Comparison of ENCODE assay signal across 7 cellular contexts in the genomic region with DNA sequence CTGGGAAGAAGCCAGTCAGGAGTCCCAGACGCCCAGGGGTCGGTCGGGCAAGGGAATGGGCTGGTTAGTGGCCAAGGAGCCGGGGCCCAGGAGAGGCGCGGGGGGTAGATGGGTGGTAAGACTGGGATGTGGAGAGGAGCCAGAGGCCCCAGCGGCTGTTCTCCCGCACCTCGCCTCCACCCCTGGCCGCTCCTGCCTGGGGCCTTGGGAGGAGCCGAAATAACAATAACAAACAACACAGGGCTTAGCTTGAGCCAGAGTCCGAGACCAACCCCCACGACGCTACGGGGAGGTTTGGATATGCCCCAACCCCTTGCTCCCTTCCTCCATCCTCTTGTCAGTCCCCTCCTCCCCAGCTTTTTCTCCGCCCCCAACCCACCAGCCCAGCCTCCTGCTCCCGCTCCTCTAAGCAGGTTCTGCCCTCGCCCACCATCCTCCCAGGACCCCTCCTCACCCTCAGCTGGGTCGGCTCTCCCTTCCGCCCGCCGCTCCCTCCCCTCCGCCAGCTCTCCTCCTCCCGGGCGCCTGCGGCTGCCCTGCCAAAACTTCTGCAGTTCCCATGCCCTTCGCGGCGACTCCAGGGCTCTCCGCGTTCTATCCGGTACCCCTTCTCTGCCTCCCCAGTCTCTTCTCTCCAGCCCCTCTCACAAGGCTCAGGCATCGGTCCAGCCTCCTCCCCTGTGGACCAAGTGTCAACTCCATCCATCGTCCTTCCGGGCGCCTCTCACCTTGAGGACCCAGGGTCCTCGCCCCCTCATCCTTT. TPM values are rescaled to one million over a fixed set of nuclear protein-coding genes. Genes with fewer than 3 reads are reported as not detected.
A peak's percentile ranks its signal among the peaks of the same experiment; 100 is the strongest.
DNase-seq lines count a peak whose midpoint lies in the region; ATAC-seq and TF ChIP-seq lines count a peak whose summit lies in the region.

No MANE protein-coding gene starts in this region.

- TF ChIP-seq CTCF in GM23338 (conservative IDR thresholded peaks at IDR 0.05; ENCODE audit: low read depth in 2 of 2) (no peak), glutamatergic neuron (IDR thresholded peaks at IDR 0.05; ENCODE audit: partially characterized antibody, unreplicated experiment) (no peak), prostate gland (IDR thresholded peaks at IDR 0.05) (peak in 1 of 4 experiments; percentile 8)

- H4K20me1 ChIP-seq in GM23338 (replicated peaks; ENCODE audit: insufficient read depth), result peaks cover 6% of the 10 kb centered on the region; the same call in 1 of the 2 replicates

- H3K36me3 Mint-ChIP-seq in GM23338 (ENCODE audit: low read depth) (peaks cover 4% of the 10 kb centered on the region; the same call in 1 of the 3 replicates), glutamatergic neuron (ENCODE audit: unreplicated experiment) (peaks cover 22% of the 10 kb centered on the region)

- TF ChIP-seq POLR2A in prostate gland (IDR thresholded peaks at IDR 0.05), result peak; percentile 20

- CTCF ChIA-PET in HEK293T (lab: Yijun Ruan, JAX), result no interaction called here

- 3% methylated on average over 37 of the region's 37 CpGs for WGBS in prostate gland

- H3K4me3 ChIP-seq in GM23338 (peak overlapping the region; percentile 79), SK-N-MC (peak overlapping the region; percentile 60), prostate gland (peak overlapping the region; percentile 55 to 57)

- H3K27ac Mint-ChIP-seq in GM23338, result no peak overlapping the region
- H3K27ac Mint-ChIP-seq in glutamatergic neuron (ENCODE audit: unreplicated experiment), result no peak overlapping the region

- H3K36me3 ChIP-seq in GM23338 (ENCODE audit: insufficient read depth), result no peaks in the 10 kb centered on the region
- H3K36me3 ChIP-seq in SK-N-MC (ENCODE audit: insufficient read depth, low read length), result peaks cover 3% of the 10 kb centered on the region; the same call in 1 of the 2 replicates
- H3K36me3 ChIP-seq in prostate gland, result no peaks in the 10 kb centered on the region

- H3K4me1 Mint-ChIP-seq in GM23338 (peaks cover 30% of the 10 kb centered on the region), glutamatergic neuron (ENCODE audit: low read depth, unreplicated experiment) (peaks cover 14% of the 10 kb centered on the region)

- peaks cover 23% of the 10 kb centered on the region for H3K4me1 ChIP-seq in GM23338 (ENCODE audit: insufficient read depth)
- H3K4me1 ChIP-seq in prostate gland (replicated peaks), result no peaks in the 10 kb centered on the region

- no peak overlapping the region for H3K9ac ChIP-seq in SK-N-MC (ENCODE audit: insufficient read length)

- H3K4me3 Mint-ChIP-seq in GM23338 (peak overlapping the region; percentile 87), glutamatergic neuron (ENCODE audit: unreplicated experiment) (peak overlapping the region; percentile 83)

- intact Hi-C loops in prostate gland (cut with DNase I), result no loop called here

- ATAC-seq in GM23338 (peak; percentile 49), HG02610 (IDR thresholded peaks at IDR 0.05; ENCODE audit: unreplicated experiment) (no peak)

- POLR2A ChIA-PET in HEK293T (lab: Yijun Ruan, JAX), result interaction anchor here (1.1 to 1.2 kb wide), 2 partner anchors 14 to 27 kb away, joined by 3 to 4 read pairs; partner anchors contain the start of gene POLR1H

- peak overlapping the region; percentile 99 for H3K4me2 ChIP-seq in GM23338

- H3K9me3 ChIP-seq in SK-N-MC (ENCODE audit: low read depth, low read length) (no peaks in the 10 kb centered on the region), prostate gland (no peaks in the 10 kb centered on the region)

- H3K9me2 ChIP-seq in GM23338 (ENCODE audit: insufficient read depth), result peaks cover 2% of the 10 kb centered on the region; the same call in 1 of the 2 replicates

- peaks cover 2% of the 10 kb centered on the region; the same call in 1 of the 3 replicates for H3K9me3 Mint-ChIP-seq in GM23338
- H3K9me3 Mint-ChIP-seq in glutamatergic neuron (ENCODE audit: unreplicated experiment), result peaks cover 8% of the 10 kb centered on the region

- peak; percentile 78 for DNase-seq in GM23338 (ENCODE audit: low spot score)
- no peak for DNase-seq in SK-N-MC (ENCODE audit: low read depth, low spot score)
- peak; percentile 28 for DNase-seq in glutamatergic neuron
- peak; percentile 41 for DNase-seq in prostate gland (ENCODE audit: low spot score)
- DNase-seq in HEK293T (ENCODE audit: extremely low spot score), result no peak
- no peak for DNase-seq in NCI-H345 (lab: John Stamatoyannopoulos, UW)

- H3F3A ChIP-seq in GM23338 (replicated peaks; ENCODE audit: low read depth), result 0 out of 2 replicates have a peak, but pooled peaks cover 5% of the 10 kb centered on the region

- H3K27me3 ChIP-seq in GM23338 (ENCODE audit: insufficient read depth), result peaks cover 100% of the 10 kb centered on the region
- H3K27me3 ChIP-seq in prostate gland (replicated peaks; ENCODE audit: insufficient read depth), result no peaks in the 10 kb centered on the region

- no peaks in the 10 kb centered on the region for H3K79me2 ChIP-seq in GM23338 (replicated peaks; ENCODE audit: insufficient read depth)

- H2AFZ ChIP-seq in GM23338, result peak overlapping the region; percentile 100

- H3K27me3 Mint-ChIP-seq in GM23338 (ENCODE audit: insufficient read depth, low read depth, poor library complexity) (peaks cover 69% of the 10 kb centered on the region), glutamatergic neuron (ENCODE audit: unreplicated experiment) (peaks cover 25% of the 10 kb centered on the region)

- H3K27ac ChIP-seq in GM23338 (ENCODE audit: low read depth) (no peak overlapping the region), SK-N-MC (no peak overlapping the region), prostate gland (peak overlapping the region; percentile 77 to 88)

TF ChIP-seq in GM23338, 12 proteins besides CTCF, POLR2A, EP300 and RAD21:
- TF ChIP-seq EZH2phosphoT487 (IDR thresholded peaks at IDR 0.05; ENCODE audit: unreplicated experiment), result peak; percentile 12
- TF ChIP-seq STAT1 (IDR thresholded peaks at IDR 0.05; ENCODE audit: unreplicated experiment), result no peak

TF ChIP-seq in HEK293T, 16 proteins besides CTCF, POLR2A, EP300 and RAD21:
- TF ChIP-seq, protein P1, sequence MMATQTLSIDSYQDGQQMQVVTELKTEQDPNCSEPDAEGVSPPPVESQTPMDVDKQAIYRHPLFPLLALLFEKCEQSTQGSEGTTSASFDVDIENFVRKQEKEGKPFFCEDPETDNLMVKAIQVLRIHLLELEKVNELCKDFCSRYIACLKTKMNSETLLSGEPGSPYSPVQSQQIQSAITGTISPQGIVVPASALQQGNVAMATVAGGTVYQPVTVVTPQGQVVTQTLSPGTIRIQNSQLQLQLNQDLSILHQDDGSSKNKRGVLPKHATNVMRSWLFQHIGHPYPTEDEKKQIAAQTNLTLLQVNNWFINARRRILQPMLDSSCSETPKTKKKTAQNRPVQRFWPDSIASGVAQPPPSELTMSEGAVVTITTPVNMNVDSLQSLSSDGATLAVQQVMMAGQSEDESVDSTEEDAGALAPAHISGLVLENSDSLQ (IDR thresholded peaks at IDR 0.05), result no peak
- TF ChIP-seq CTBP1 (IDR thresholded peaks at IDR 0.05; ENCODE audit: borderline replicate concordance), result no peak
- no peak for TF ChIP-seq SUZ12 (IDR thresholded peaks at IDR 0.05)
- no peak for TF ChIP-seq FOXA1 (IDR thresholded peaks at IDR 0.05)
- no peak for TF ChIP-seq FOXM1 (IDR thresholded peaks at IDR 0.05; ENCODE audit: borderline replicate concordance)
- TF ChIP-seq TARDBP (IDR thresholded peaks at IDR 0.05), result no peak
- TF ChIP-seq FOXK2 (IDR thresholded peaks at IDR 0.05), result no peak
- no peak for TF ChIP-seq BHLHE40 (IDR thresholded peaks at IDR 0.05; ENCODE audit: borderline replicate concordance)
- no peak for TF ChIP-seq SP1 (IDR thresholded peaks at IDR 0.05)
- no peak for TF ChIP-seq ZNF384 (IDR thresholded peaks at IDR 0.05)
- TF ChIP-seq ELF4 (IDR thresholded peaks at IDR 0.05), result no peak
- TF ChIP-seq HDGF (IDR thresholded peaks at IDR 0.05; ENCODE audit: borderline replicate concordance), result no peak
- no peak for TF ChIP-seq NFRKB (IDR thresholded peaks at IDR 0.05)
- TF ChIP-seq ARNT (IDR thresholded peaks at IDR 0.05), result no peak
- TF ChIP-seq LEF1 (IDR thresholded peaks at IDR 0.05; ENCODE audit: borderline replicate concordance), result no peak
- TF ChIP-seq L3MBTL2 (conservative IDR thresholded peaks at IDR 0.05), result no peak

RNA-seq across cellular contexts. Expression of gene RNF39, which starts 1.1 kb away (rescaled TPM):
- 0.85 and 0.94 TPM in 2 replicates for total RNA-seq in GM23338 (2014; rRNA removed; shearing (Covaris generic))
- 0.50 and 1.1 TPM in 2 replicates for polyA plus RNA-seq in GM23338 (2016; fragmentation: Nextera tagmentation; extraction: Ambion mirVana)
- not detected for total RNA-seq in glutamatergic neuron (ENCODE audit: unreplicated experiment)
- 10 to 100 TPM in 1 of 2 donors, 1 to 10 TPM in 1; 9.0 to 29.1 TPM for total RNA-seq in prostate gland

RNA-seq across cellular contexts. Expression of gene PPP1R11, which starts 7.5 kb away (rescaled TPM):
- 19.2 and 19.6 TPM in 2 replicates for total RNA-seq in GM23338 (2014; rRNA removed; shearing (Covaris generic))
- polyA plus RNA-seq in GM23338 (2016; fragmentation: Nextera tagmentation; extraction: Ambion mirVana), result 26.6 and 27.3 TPM in 2 replicates
- total RNA-seq in glutamatergic neuron (ENCODE audit: unreplicated experiment), result 52.3 TPM
- 10 to 100 TPM; 49.7 to 59.3 TPM for total RNA-seq in prostate gland

RNA-seq across cellular contexts. Expression of gene POLR1H, which starts 13.4 kb away (rescaled TPM):
- total RNA-seq in GM23338 (2014; rRNA removed; shearing (Covaris generic)), result 28.1 and 30.1 TPM in 2 replicates
- polyA plus RNA-seq in GM23338 (2016; fragmentation: Nextera tagmentation; extraction: Ambion mirVana), result 89.4 and 93.6 TPM in 2 replicates
- 17.0 TPM for total RNA-seq in glutamatergic neuron (ENCODE audit: unreplicated experiment)
- 10 to 100 TPM; 31.9 to 36.3 TPM for total RNA-seq in prostate gland

RNA-seq across cellular contexts. Expression of gene TRIM31, which starts 38.4 kb away (rescaled TPM):
- total RNA-seq in GM23338 (2014; rRNA removed; shearing (Covaris generic)), result not detected in 2 replicates
- polyA plus RNA-seq in GM23338 (2016; fragmentation: Nextera tagmentation; extraction: Ambion mirVana), result 0.10 and 0.26 TPM in 2 replicates
- total RNA-seq in glutamatergic neuron (ENCODE audit: unreplicated experiment), result not detected
- total RNA-seq in prostate gland, result under 1 TPM in 1 of 2 donors, not detected in 1; 0.32 TPM

Comparison
In these comparisons a context has a peak if more than half of its experiments do, and no peak if none do; other contexts are left out.
1. DNase-seq: peak in GM23338 (single experiment), glutamatergic neuron (single experiment) and prostate gland (single experiment); none in SK-N-MC (single experiment), HEK293T (single experiment) and NCI-H345 (single experiment).
2. H3K27ac ChIP-seq: peak in prostate gland (2 of 2); none in GM23338 (single experiment) and SK-N-MC (single experiment).
3. Peak in every context shown above with its lines, with median percentiles within 50 percentile points of each other: H3K4me3 ChIP-seq.